In genomic region chr1:226659136-226659535, GRCh38 we compare ENCODE assay signal across 20 cellular contexts.
DNase-seq lines count a peak whose midpoint lies in the region; ATAC-seq and TF ChIP-seq lines count a peak whose summit lies in the region.
"Had no signal": no experiment of that assay in that cellular context is flagged by ENCODE, and none has a peak within 500 bp of the region (broad histone marks: within the 10 kb centered on the region; RNA-seq: fewer than 3 reads in every experiment).

No MANE protein-coding gene starts in this region.

- DNase-seq in CD4-positive, alpha-beta memory T cell: no peak
- no peak for DNase-seq in effector memory CD8-positive, alpha-beta T cell
- DNase-seq in psoas muscle: peak in 1 of 2 donors; percentile 25
- DNase-seq in GM10266 (ENCODE audit: extremely low spot score): no peak
- DNase-seq in NOMO-1 treated with DMSO at 0.1 percent for 48 hours (lab: John Stamatoyannopoulos, UW; ENCODE audit: unreplicated experiment): no peak
- DNase-seq: activated CD4-positive, CD25-positive, alpha-beta regulatory T cell; adrenal gland; cortex of kidney; DMS79 treated with DMSO at 0.1 percent for 48 hours; GOT3; left colon; natural killer cell; NCI-H82; stimulated activated CD4-positive, alpha-beta T cell treated with anti-CD3 and anti-CD28 coated beads, Interleukin-4, amount 100 ng/mL, for 4 hours; T-cell; uterus had no signal

- 0 out of 2 replicates have a peak, but pooled peaks cover 3% of the 10 kb centered on the region for H3F3A ChIP-seq in Loucy (ENCODE audit: low read depth)

- H3K9me2 ChIP-seq in Loucy (replicated peaks; ENCODE audit: low read depth, low read length): no peaks in the 10 kb centered on the region

- no peaks in the 10 kb centered on the region for H3K27me3 ChIP-seq in CD4-positive, alpha-beta memory T cell (ENCODE audit: insufficient read depth, low read length)
- H3K27me3 ChIP-seq in Loucy (ENCODE audit: insufficient read depth, low read length, poor library complexity, severe bottlenecking): no peaks in the 10 kb centered on the region
- H3K27me3 ChIP-seq in psoas muscle (ENCODE audit: insufficient read depth in 3 of 3, low read length in 2 of 3): no peaks in the 10 kb centered on the region
- H3K27me3 ChIP-seq: adrenal gland, esophagus muscularis mucosa, hepatocyte, uterus had no signal

- no peak overlapping the region for H2AFZ ChIP-seq in Loucy (ENCODE audit: low read length)
- H2AFZ ChIP-seq: hepatocyte had no signal

- H3K79me2 ChIP-seq in Loucy (ENCODE audit: insufficient read depth, low read length): peaks cover 30% of the 10 kb centered on the region

- H3K27me3 Mint-ChIP-seq in CD4-positive, alpha-beta memory T cell: no peaks in the 10 kb centered on the region
- no peaks in the 10 kb centered on the region for H3K27me3 Mint-ChIP-seq in effector memory CD8-positive, alpha-beta T cell
- H3K27me3 Mint-ChIP-seq: T-cell had no signal

- no peaks in the 10 kb centered on the region for H3K9me3 ChIP-seq in CD4-positive, alpha-beta memory T cell (ENCODE audit: control insufficient read depth in 1 of 2, low read length in 2 of 2)
- H3K9me3 ChIP-seq in Loucy (ENCODE audit: insufficient read depth, low read depth, low read length) (no peaks in the 10 kb centered on the region), psoas muscle (no peaks in the 10 kb centered on the region)
- H3K9me3 ChIP-seq: adrenal gland, esophagus muscularis mucosa, uterus had no signal

- intact Hi-C loops in CD4-positive, alpha-beta memory T cell (cut with micrococcal nuclease): loop anchor here (5.0 kb wide), 1 partner anchor 33 kb away; no protein-coding TSS in a partner anchor
- intact Hi-C loops in psoas muscle (cut with DNase I): no loop called here

- peaks cover 7 to 47% of the 10 kb centered on the region in 2 donors for H3K36me3 Mint-ChIP-seq in CD4-positive, alpha-beta memory T cell
- H3K36me3 Mint-ChIP-seq in effector memory CD8-positive, alpha-beta T cell (ENCODE audit: insufficient read depth): peaks cover 33% of the 10 kb centered on the region
- H3K36me3 Mint-ChIP-seq: natural killer cell had no signal

- H3K36me3 ChIP-seq in CD4-positive, alpha-beta memory T cell (ENCODE audit: insufficient read depth, low read length): peaks cover 6% of the 10 kb centered on the region
- H3K36me3 ChIP-seq in Loucy (ENCODE audit: insufficient read depth, low read length): no peaks in the 10 kb centered on the region
- no peaks in the 10 kb centered on the region for H3K36me3 ChIP-seq in psoas muscle (ENCODE audit: insufficient read depth in 1 of 2, low read depth in 1 of 2)
- H3K36me3 ChIP-seq: adrenal gland, esophagus muscularis mucosa, uterus had no signal

- H3K4me1 Mint-ChIP-seq in CD4-positive, alpha-beta memory T cell: peaks cover 0 to 91% (median 39%) of the 10 kb centered on the region in 4 donors
- peaks cover 77 to 80% of the 10 kb centered on the region in 2 donors for H3K4me1 Mint-ChIP-seq in effector memory CD8-positive, alpha-beta T cell (ENCODE audit: low read depth in 2 of 2)

- H3K4me3 ChIP-seq in CD4-positive, alpha-beta memory T cell (ENCODE audit: low read length in 2 of 2): no peak overlapping the region
- H3K4me3 ChIP-seq in Loucy (ENCODE audit: low read length, poor library complexity, severe bottlenecking) (no peak overlapping the region), psoas muscle (no peak overlapping the region)
- H3K4me3 ChIP-seq: adrenal gland, esophagus muscularis mucosa, hepatocyte, uterus had no signal

- H3K4me3 Mint-ChIP-seq in CD4-positive, alpha-beta memory T cell: peak overlapping the region in 3 of 8 donors; percentile 23 to 65 (median 47)
- no peak overlapping the region for H3K4me3 Mint-ChIP-seq in effector memory CD8-positive, alpha-beta T cell
- H3K4me3 Mint-ChIP-seq: natural killer cell, T-cell had no signal

- H3K9me3 Mint-ChIP-seq in CD4-positive, alpha-beta memory T cell: peaks cover 0 to 2% (median 0%) of the 10 kb centered on the region in 8 donors
- H3K9me3 Mint-ChIP-seq in effector memory CD8-positive, alpha-beta T cell: no peaks in the 10 kb centered on the region
- H3K9me3 Mint-ChIP-seq: natural killer cell, T-cell had no signal

- 87 to 93% (median 87%) methylated on average over 5 of the region's 5 CpGs for WGBS in psoas muscle, 3 donors

- H3K4me2 ChIP-seq in Loucy (ENCODE audit: low read depth, low read length, poor library complexity, severe bottlenecking): no peak overlapping the region
- H3K4me2 ChIP-seq: hepatocyte had no signal

- no peak for TF ChIP-seq CTCF in Loucy (conservative IDR thresholded peaks at IDR 0.05; ENCODE audit: low read length)
- no peak for TF ChIP-seq CTCF in psoas muscle (IDR thresholded peaks at IDR 0.05)
- no peak for TF ChIP-seq CTCF in GM10266 (IDR thresholded peaks at IDR 0.05; ENCODE audit: control insufficient read depth, insufficient read depth, low read depth, missing control alignments)

- peaks cover 11% of the 10 kb centered on the region for H4K20me1 ChIP-seq in Loucy (ENCODE audit: insufficient read depth, low read length, poor library complexity, severe bottlenecking)

- POLR2A ChIA-PET in CD4-positive, alpha-beta memory T cell (lab: Charles Lee; ENCODE audit: partially characterized antibody): interaction anchor here (0.7 to 6.7 kb wide), 5 partner anchors 9 to 77 kb away, joined by 3 to 114 read pairs (median 9); no protein-coding TSS in a partner anchor

- H3K4me1 ChIP-seq in CD4-positive, alpha-beta memory T cell (ENCODE audit: insufficient read depth, low read length): no peaks in the 10 kb centered on the region
- peaks cover 82% of the 10 kb centered on the region for H3K4me1 ChIP-seq in Loucy (ENCODE audit: insufficient read depth, low read length, poor library complexity, severe bottlenecking)
- H3K4me1 ChIP-seq in psoas muscle: peaks cover 93% of the 10 kb centered on the region
- H3K4me1 ChIP-seq: esophagus muscularis mucosa had no signal

- H3K9ac ChIP-seq in Loucy (ENCODE audit: low read depth, low read length, poor library complexity, severe bottlenecking): peak overlapping the region; percentile 30

- H3K27ac ChIP-seq in CD4-positive, alpha-beta memory T cell (ENCODE audit: low read depth, low read length): peak overlapping the region; percentile 74
- peak overlapping the region; percentile 77 for H3K27ac ChIP-seq in psoas muscle
- H3K27ac ChIP-seq: esophagus muscularis mucosa, hepatocyte, uterus had no signal

- peak overlapping the region in 6 of 7 donors; percentile 85 to 99 (median 96) for H3K27ac Mint-ChIP-seq in CD4-positive, alpha-beta memory T cell
- H3K27ac Mint-ChIP-seq in effector memory CD8-positive, alpha-beta T cell: peak overlapping the region; percentile 82 to 99

- ATAC-seq in effector memory CD8-positive, alpha-beta T cell (replicated peaks): no peak
- ATAC-seq in psoas muscle: no peak
- ATAC-seq in HG03095 (IDR thresholded peaks at IDR 0.05; ENCODE audit: unreplicated experiment): no peak
- ATAC-seq: left colon, natural killer cell, T-cell had no signal

- CTCF ChIA-PET in CD4-positive, alpha-beta memory T cell (lab: Charles Lee; ENCODE audit: partially characterized antibody): interaction anchor here (1.1 to 2.2 kb wide), 3 partner anchors 14 to 30 kb away, joined by 3 to 5 read pairs (median 3); no protein-coding TSS in a partner anchor
